In genomic region chr1:8073116-8073855, GRCh38 we compare ENCODE assay signal across 13 cellular contexts. TPM values are rescaled to one million over a fixed set of nuclear protein-coding genes. Genes with fewer than 3 reads are reported as not detected.
DNase-seq lines count a peak whose midpoint lies in the region; ATAC-seq and TF ChIP-seq lines count a peak whose summit lies in the region.
"Had no signal": no experiment of that assay in that cellular context is flagged by ENCODE, and none has a peak within 500 bp of the region (broad histone marks: within the 10 kb centered on the region; RNA-seq: fewer than 3 reads in every experiment).

No MANE protein-coding gene starts in this region.

- H3K27me3 ChIP-seq in ACC112 (ENCODE audit: insufficient read depth, low read length) (no peaks in the 10 kb centered on the region), gastrocnemius medialis (no peaks in the 10 kb centered on the region), BE2C (no peaks in the 10 kb centered on the region)

- intact Hi-C loops in gastrocnemius medialis (cut with DNase I; ENCODE audit: low total_unique reads): no loop called here

- H3K36me3 ChIP-seq in ACC112 (ENCODE audit: insufficient read depth, low read length) (no peaks in the 10 kb centered on the region), HEK293 (ENCODE audit: control insufficient read depth in 2 of 2, insufficient read depth in 1 of 2, low read length in 2 of 2) (no peaks in the 10 kb centered on the region), gastrocnemius medialis (no peaks in the 10 kb centered on the region), BE2C (no peaks in the 10 kb centered on the region)

- DNase-seq in epithelial cell of prostate (ENCODE audit: low read depth, low spot score) (no peak), gastrocnemius medialis (peak; percentile 14 to 47), BE2C (no peak), activated gamma-delta T cell (lab: John Stamatoyannopoulos, UW) (no peak)
- no peak for DNase-seq in activated effector memory CD4-positive, alpha-beta T cell treated with anti-CD3 and anti-CD28 coated beads, Interleukin-2, amount 50 U/mL, for 16 hours
- DNase-seq: C1 segment of cervical spinal cord, Kasumi-1, NCI-H1417, NCI-H2029, NCI-H2171 treated with DMSO at 0.1 percent for 48 hours, NCI-H510A had no signal

- TF ChIP-seq CTCF in HEK293 (tag by site-specific recombination; IDR thresholded peaks at IDR 0.05) (no peak), gastrocnemius medialis (IDR thresholded peaks at IDR 0.05 in 4 of 5, conservative IDR thresholded peaks at IDR 0.05 in 1 of 5) (no peak), BE2C (IDR thresholded peaks at IDR 0.05; ENCODE audit: low read depth, low read length) (no peak)

- ATAC-seq in gastrocnemius medialis: no peak

- POLR2A ChIA-PET in HEK293 (lab: Yijun Ruan, JAX): interaction anchor here (0.6 to 0.9 kb wide), 2 partner anchors 47 to 224 kb away, joined by 3 read pairs; partner anchors contain the start of gene ERRFI1

- CTCF ChIA-PET in HEK293 (lab: Yijun Ruan, JAX): interaction anchor here (0.9 to 1.2 kb wide), 2 partner anchors 21 to 41 kb away, joined by 3 to 4 read pairs; no protein-coding TSS in a partner anchor

- no peak for TF ChIP-seq POLR2A in gastrocnemius medialis (IDR thresholded peaks at IDR 0.05)

- no peak overlapping the region for H2AFZ ChIP-seq in ACC112 (ENCODE audit: low read length, unreplicated experiment)

- H3K27ac ChIP-seq in ACC112 (ENCODE audit: low read depth, low read length) (peak overlapping the region; percentile 10; the same call in 1 of the 2 replicates), HEK293 (ENCODE audit: extremely low read depth, low read depth, low read length) (no peak overlapping the region), epithelial cell of prostate (peak overlapping the region; percentile 97), gastrocnemius medialis (no peak overlapping the region)

- H3K4me1 ChIP-seq in ACC112 (ENCODE audit: control insufficient read depth, insufficient read depth, low read length, unreplicated experiment): peaks cover 47% of the 10 kb centered on the region
- H3K4me1 ChIP-seq in HEK293 (ENCODE audit: control insufficient read depth, insufficient read depth, low read length): peaks cover 13% of the 10 kb centered on the region
- H3K4me1 ChIP-seq in gastrocnemius medialis: peaks cover 20 to 26% of the 10 kb centered on the region in 2 donors
- no peaks in the 10 kb centered on the region for H3K4me1 ChIP-seq in BE2C

- H3K79me2 ChIP-seq in ACC112 (ENCODE audit: control insufficient read depth, insufficient read depth, low read length, unreplicated experiment): no peaks in the 10 kb centered on the region

- H3K9me3 ChIP-seq in HEK293 (ENCODE audit: control insufficient read depth, insufficient read depth, low read depth, low read length): no peaks in the 10 kb centered on the region
- no peaks in the 10 kb centered on the region for H3K9me3 ChIP-seq in gastrocnemius medialis
- no peaks in the 10 kb centered on the region for H3K9me3 ChIP-seq in BE2C

- in situ Hi-C loops in gastrocnemius medialis (cut with MboI; ENCODE audit: low sequenced_read_pairs in 4 of 4): no loop called here

- H3K4me3 ChIP-seq in ACC112 (ENCODE audit: low read depth, low read length) (no peak overlapping the region), HEK293 (ENCODE audit: low read depth, low read length) (no peak overlapping the region), gastrocnemius medialis (no peak overlapping the region), BE2C (ENCODE audit: low read depth, low read length) (no peak overlapping the region)

TF ChIP-seq in HEK293, 187 proteins besides CTCF, POLR2A, EP300 and RAD21:
- TF ChIP-seq ZNF555 (tag by site-specific recombination; conservative IDR thresholded peaks at IDR 0.05) (no peak), KLF17 (tag by site-specific recombination; IDR thresholded peaks at IDR 0.05) (peak; percentile 36; the same call in 1 of the 2 replicates), KLF1 (tag by site-specific recombination; IDR thresholded peaks at IDR 0.05) (peak; percentile 82), ZNF140 (tag by site-specific recombination; IDR thresholded peaks at IDR 0.05) (no peak), ZNF521 (tag by site-specific recombination; IDR thresholded peaks at IDR 0.05) (no peak), ZNF239 (tag by site-specific recombination; IDR thresholded peaks at IDR 0.05) (no peak), SP7 (tag by site-specific recombination; IDR thresholded peaks at IDR 0.05) (0 out of 2 replicates have a peak, but pooled peaks have one; percentile 16), ZNF157 (tag by site-specific recombination; IDR thresholded peaks at IDR 0.05) (no peak), MEIS1 (CRISPR knock-in tag; IDR thresholded peaks at IDR 0.05; ENCODE audit: borderline replicate concordance) (no peak)

RNA-seq across cellular contexts. Expression of gene ERRFI1, which starts 47.2 kb away (rescaled TPM):
- 100 to 1,000 TPM; 184 to 644 (median 448) TPM for total RNA-seq in gastrocnemius medialis
- 9.3 TPM for polyA plus RNA-seq in BE2C (2012; ENCODE audit: insufficient read depth, insufficient read length, low read depth)

Comparison
In these comparisons a context has a peak if more than half of its experiments do, and no peak if none do; other contexts are left out.
1. H3K27ac ChIP-seq: peak in ACC112 (single experiment) and epithelial cell of prostate (single experiment); none in HEK293 (single experiment) and gastrocnemius medialis (0 of 4).
2. DNase-seq: peak in gastrocnemius medialis (2 of 2); none in epithelial cell of prostate (single experiment), activated effector memory CD4-positive, alpha-beta T cell treated with anti-CD3 and anti-CD28 coated beads, Interleukin-2, amount 50 U/mL, for 16 hours (single experiment), BE2C (single experiment) and activated gamma-delta T cell (single experiment).